10 cellular contexts compared by ENCODE assay signal in the genomic region with DNA sequence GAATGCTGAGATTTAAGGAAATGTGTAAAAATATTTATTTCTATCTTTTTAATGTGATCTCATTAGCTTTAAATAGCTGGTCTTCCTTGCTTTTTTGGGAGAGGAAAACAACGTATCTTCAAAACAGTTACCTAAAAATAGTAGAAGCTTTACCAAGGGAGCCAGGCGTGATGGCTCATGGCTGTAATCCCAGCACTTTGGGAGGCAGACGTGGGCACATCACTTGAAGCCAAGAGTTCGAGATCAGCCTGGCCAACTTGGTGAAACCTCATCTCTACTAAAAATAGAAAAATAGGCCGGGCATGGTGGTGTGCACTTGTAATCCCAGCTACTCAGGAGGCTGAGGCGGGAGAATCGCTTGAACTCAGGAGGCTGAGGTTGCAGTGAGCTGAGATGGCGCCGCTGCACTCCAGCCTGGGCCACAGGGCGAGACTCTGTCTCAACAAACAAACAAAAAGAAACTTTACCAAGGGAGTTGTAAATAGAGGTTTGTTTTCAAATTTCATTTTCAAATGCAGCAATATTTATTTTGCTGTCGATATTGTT. TPM values are rescaled to one million over a fixed set of nuclear protein-coding genes. Genes with fewer than 3 reads are reported as not detected.
DNase-seq lines count a peak whose midpoint lies in the region; ATAC-seq and TF ChIP-seq lines count a peak whose summit lies in the region.
"Had no signal": no experiment of that assay in that cellular context is flagged by ENCODE, and none has a peak within 500 bp of the region (broad histone marks: within the 10 kb centered on the region; RNA-seq: fewer than 3 reads in every experiment).

No MANE protein-coding gene starts in this region.

- no peak for TF ChIP-seq POLR2A in IMR-90 (IDR thresholded peaks at IDR 0.05; ENCODE audit: low read depth, low read length)

- H3K27me3 Mint-ChIP-seq in osteocyte (ENCODE audit: unreplicated experiment): no peaks in the 10 kb centered on the region
- peaks cover 11% of the 10 kb centered on the region for H3K27me3 Mint-ChIP-seq in activated CD4-positive, alpha-beta T cell treated with anti-CD3 and anti-CD28 coated beads, Interleukin-2, amount 10 ng/mL, durations not matched to agents 24 days and 14 days

- H2AK9ac ChIP-seq in IMR-90 (replicated peaks; ENCODE audit: low read depth, low read length, poor library complexity): no peak overlapping the region

- peaks cover 19 to 28% of the 10 kb centered on the region in 2 experiments for H3K79me1 ChIP-seq in IMR-90 (ENCODE audit: low read depth in 1 of 2, low read length in 2 of 2)

- H3K4me2 ChIP-seq in IMR-90 (ENCODE audit: low read depth, low read length): peak overlapping the region; percentile 92; the same call in 1 of the 2 replicates

- H3K56ac ChIP-seq in IMR-90 (ENCODE audit: extremely low read depth, insufficient read depth, low read length): peak overlapping the region; percentile 99

- H3K9ac ChIP-seq in IMR-90 (ENCODE audit: low read depth, low read length) (peak overlapping the region; percentile 93; the same call in 1 of the 2 replicates), endocrine pancreas (ENCODE audit: control insufficient read depth, insufficient read depth, low read length) (no peak overlapping the region)

- in situ Hi-C loops in IMR-90 (cut with MboI; ENCODE audit: low sequenced_read_pairs): loop anchor here (5.0 kb wide), 2 partner anchors 54 to 209 kb away; no protein-coding TSS in a partner anchor

- peaks cover 33% of the 10 kb centered on the region for H3K4me1 Mint-ChIP-seq in osteocyte (ENCODE audit: unreplicated experiment)
- H3K4me1 Mint-ChIP-seq in activated CD4-positive, alpha-beta T cell treated with anti-CD3 and anti-CD28 coated beads, Interleukin-2, amount 10 ng/mL, durations not matched to agents 24 days and 14 days: peaks cover 19% of the 10 kb centered on the region

- peak overlapping the region; percentile 98 for H2BK120ac ChIP-seq in IMR-90 (ENCODE audit: low read depth, low read length)

- H3K18ac ChIP-seq in IMR-90 (ENCODE audit: low read depth, low read length): peak overlapping the region; percentile 97

- H3K14ac ChIP-seq in IMR-90 (replicated peaks; ENCODE audit: low read depth, low read length): peak overlapping the region; percentile 81

- H3K9me3 Mint-ChIP-seq in osteocyte (ENCODE audit: unreplicated experiment): no peaks in the 10 kb centered on the region
- no peaks in the 10 kb centered on the region for H3K9me3 Mint-ChIP-seq in activated CD4-positive, alpha-beta T cell treated with anti-CD3 and anti-CD28 coated beads, Interleukin-2, amount 10 ng/mL, durations not matched to agents 24 days and 14 days
- H3K9me3 Mint-ChIP-seq: activated T-helper 1 cell treated with anti-CD3 and anti-CD28 coated beads, Interleukin-12 subunit alpha, Interleukin-12 subunit beta, Interleukin-2, Interleukin-4 antibody, amounts not matched to agents 30 ng/mL and 10 ng/mL and 1 ng/mL, durations not matched to agents 14 hours and 24 hours and 36 hours had no signal

- DNase-seq in A673 (ENCODE audit: low spot score): no peak
- no peak for DNase-seq in IMR-90
- no peak for DNase-seq in osteocyte (ENCODE audit: extremely low spot score, unreplicated experiment)
- DNase-seq in NCI-H1930 (lab: John Stamatoyannopoulos, UW): no peak
- no peak for DNase-seq in SHP77 treated with DMSO at 0.1 percent for 48 hours (lab: John Stamatoyannopoulos, UW)
- DNase-seq in activated CD4-positive, alpha-beta T cell treated with anti-CD3 and anti-CD28 coated beads, Interleukin-2, amount 10 ng/mL, durations not matched to agents 24 days and 14 days: no peak

- TF ChIP-seq CTCF in A673 (conservative IDR thresholded peaks at IDR 0.05; ENCODE audit: low read depth, low read length) (no peak), IMR-90 (conservative IDR thresholded peaks at IDR 0.05; ENCODE audit: low read depth, low read length) (no peak), osteocyte (IDR thresholded peaks at IDR 0.05) (no peak)

- intact Hi-C loops in A673 (cut with micrococcal nuclease; ENCODE audit: unreplicated experiment) (loop anchor here (5.0 to 10.0 kb wide), 2 partner anchors 559 to 632 kb away; a partner anchor contains a TSS), IMR-90 (cut with micrococcal nuclease) (loop anchor here (5.0 to 10.0 kb wide), 3 partner anchors 109 to 814 kb away; a partner anchor contains a TSS)
- intact Hi-C loops in activated CD4-positive, alpha-beta T cell treated with anti-CD3 and anti-CD28 coated beads, Interleukin-2, amount 10 ng/mL, durations not matched to agents 24 days and 14 days (cut with micrococcal nuclease): loop anchor here (5.0 kb wide), 2 partner anchors 126 to 559 kb away; a partner anchor contains a TSS

- peak overlapping the region; percentile 95 for H3K27ac Mint-ChIP-seq in osteocyte (ENCODE audit: unreplicated experiment)
- no peak overlapping the region for H3K27ac Mint-ChIP-seq in activated CD4-positive, alpha-beta T cell treated with anti-CD3 and anti-CD28 coated beads, Interleukin-2, amount 10 ng/mL, durations not matched to agents 24 days and 14 days
- H3K27ac Mint-ChIP-seq: activated T-helper 1 cell treated with anti-CD3 and anti-CD28 coated beads, Interleukin-12 subunit alpha, Interleukin-12 subunit beta, Interleukin-2, Interleukin-4 antibody, amounts not matched to agents 30 ng/mL and 10 ng/mL and 1 ng/mL, durations not matched to agents 14 hours and 24 hours and 36 hours had no signal

- dilution Hi-C loops in IMR-90 (cut with HindIII; ENCODE audit: low sequenced_read_pairs, unreplicated experiment): no loop called here

- H3K4me3 Mint-ChIP-seq in osteocyte (ENCODE audit: unreplicated experiment): peak overlapping the region; percentile 20
- no peak overlapping the region for H3K4me3 Mint-ChIP-seq in activated CD4-positive, alpha-beta T cell treated with anti-CD3 and anti-CD28 coated beads, Interleukin-2, amount 10 ng/mL, durations not matched to agents 24 days and 14 days

- peak overlapping the region; percentile 99 for H2BK20ac ChIP-seq in IMR-90 (ENCODE audit: low read depth, low read length)

- ATAC-seq in IMR-90 (ENCODE audit: low read depth) (no peak), HG02870 (IDR thresholded peaks at IDR 0.05; ENCODE audit: unreplicated experiment) (no peak)

- peak overlapping the region; percentile 99; the same call in 1 of the 2 replicates for H3K23ac ChIP-seq in IMR-90 (ENCODE audit: low read depth, low read length)

- peak overlapping the region; percentile 90 for H2AK5ac ChIP-seq in IMR-90 (ENCODE audit: low read depth, low read length)

- TF ChIP-seq RAD21 in IMR-90 (IDR thresholded peaks at IDR 0.05; ENCODE audit: low read length): no peak

- H3K9me3 ChIP-seq in A673 (ENCODE audit: low read depth, low read length, poor library complexity, severe bottlenecking) (no peaks in the 10 kb centered on the region), IMR-90 (ENCODE audit: control insufficient read depth, insufficient read depth, low read length) (no peaks in the 10 kb centered on the region), endocrine pancreas (ENCODE audit: control insufficient read depth, low read length) (no peaks in the 10 kb centered on the region)
- H3K9me3 ChIP-seq: BE2C had no signal

- CTCF ChIA-PET in A673 (lab: Charles Lee): no interaction called here
- CTCF ChIA-PET in IMR-90 (lab: Yijun Ruan, JAX): interaction anchor here (0.5 kb wide), 1 partner anchor 141 kb away, joined by 3 read pairs; no protein-coding TSS in a partner anchor

- peak overlapping the region; percentile 99; the same call in 2 of the 3 replicates for H2BK15ac ChIP-seq in IMR-90 (ENCODE audit: low read depth, low read length)

- H3K4ac ChIP-seq in IMR-90 (ENCODE audit: low read depth, low read length): peak overlapping the region; percentile 99

- H4K5ac ChIP-seq in IMR-90 (ENCODE audit: low read depth, low read length): peak overlapping the region; percentile 38; the same call in 1 of the 2 replicates

- POLR2A ChIA-PET in A673 (lab: Charles Lee; ENCODE audit: low non-redundant PET): no interaction called here
- POLR2A ChIA-PET in IMR-90 (lab: Charles Lee; ENCODE audit: unreplicated experiment): no interaction called here

- no peaks in the 10 kb centered on the region for H3K36me3 ChIP-seq in A673 (ENCODE audit: insufficient read depth, low read length, poor library complexity, severe bottlenecking)
- no peaks in the 10 kb centered on the region for H3K36me3 ChIP-seq in IMR-90 (ENCODE audit: control insufficient read depth, insufficient read depth, low read length)
- no peaks in the 10 kb centered on the region for H3K36me3 ChIP-seq in endocrine pancreas (ENCODE audit: control insufficient read depth, insufficient read depth, low read length)
- H3K36me3 ChIP-seq: BE2C had no signal

- H4K91ac ChIP-seq in IMR-90 (ENCODE audit: insufficient read depth, low read depth, low read length): peak overlapping the region; percentile 98

- H3K27ac ChIP-seq in A673 (ENCODE audit: low read depth, low read length, poor library complexity, severe bottlenecking) (peak overlapping the region; percentile 72), IMR-90 (ENCODE audit: insufficient read depth, low read length) (peak overlapping the region; percentile 99)

- H4K8ac ChIP-seq in IMR-90 (ENCODE audit: low read depth in 2 of 2, low read length in 2 of 2): peak overlapping the region; percentile 95 to 100

- H3K9me1 ChIP-seq in IMR-90 (ENCODE audit: insufficient read depth, low read length): peaks cover 13% of the 10 kb centered on the region

- no CpG with 5 or more reads among the region's 11 CpGs for WGBS in IMR-90 (ENCODE audit: extremely low coverage in 2 of 2, insufficient read length in 1 of 2), 2 experiments

- H3K4me3 ChIP-seq in A673 (ENCODE audit: low read depth, low read length, poor library complexity, severe bottlenecking): no peak overlapping the region
- H3K4me3 ChIP-seq in IMR-90 (ENCODE audit: insufficient read depth, low read depth, low read length): no peak overlapping the region
- peak overlapping the region; percentile 49 for H3K4me3 ChIP-seq in endocrine pancreas (ENCODE audit: control insufficient read depth, insufficient read depth, low read length)

- no peak overlapping the region for H2AFZ ChIP-seq in IMR-90 (replicated peaks; ENCODE audit: low read length, poor library complexity)

- BruUV-seq in A673 (replicated peaks; lab: Mats Ljungman, UMichigan) (no TSS peak), IMR-90 (replicated peaks; lab: Mats Ljungman, UMichigan) (no TSS peak)

- H3K27me3 ChIP-seq in A673 (replicated peaks; ENCODE audit: insufficient read depth, low read depth, low read length, poor library complexity): no peaks in the 10 kb centered on the region
- H3K27me3 ChIP-seq in IMR-90 (ENCODE audit: control insufficient read depth, insufficient read depth, low read length): no peaks in the 10 kb centered on the region
- no peaks in the 10 kb centered on the region for H3K27me3 ChIP-seq in endocrine pancreas (ENCODE audit: control insufficient read depth, insufficient read depth, low read length)
- H3K27me3 ChIP-seq: BE2C had no signal

- peaks cover 8% of the 10 kb centered on the region for H3K4me1 ChIP-seq in A673 (ENCODE audit: insufficient read depth, low read length, poor library complexity, severe bottlenecking)
- peaks cover 11% of the 10 kb centered on the region for H3K4me1 ChIP-seq in IMR-90 (ENCODE audit: control insufficient read depth, insufficient read depth, low read length)
- H3K4me1 ChIP-seq in endocrine pancreas (ENCODE audit: control insufficient read depth, insufficient read depth, low read length): peaks cover 5% of the 10 kb centered on the region
- H3K4me1 ChIP-seq: BE2C had no signal

- H4K20me1 ChIP-seq in IMR-90 (ENCODE audit: insufficient read depth, low read length): no peaks in the 10 kb centered on the region

- no peaks in the 10 kb centered on the region for H3K36me3 Mint-ChIP-seq in osteocyte (ENCODE audit: unreplicated experiment)
- H3K36me3 Mint-ChIP-seq in activated CD4-positive, alpha-beta T cell treated with anti-CD3 and anti-CD28 coated beads, Interleukin-2, amount 10 ng/mL, durations not matched to agents 24 days and 14 days (ENCODE audit: low read depth): no peaks in the 10 kb centered on the region

- peak overlapping the region; percentile 98 for H2BK5ac ChIP-seq in IMR-90 (ENCODE audit: low read depth, low read length, poor library complexity, severe bottlenecking)

RNA-seq across cellular contexts. Expression of a gene that starts 48.4 kb away (rescaled TPM):
- 276 and 282 TPM in 2 replicates for total RNA-seq in A673 (2021)
- total RNA-seq in IMR-90 (2012; rRNA removed): 1,331 and 2,388 TPM in 2 replicates
- polyA plus RNA-seq in IMR-90 (2012; rRNA removed): 1,631 and 2,066 TPM in 2 replicates
- polyA plus RNA-seq in IMR-90 (2012; cell fraction: cytosol; rRNA removed): 248 and 281 TPM in 2 replicates
- 53.9 and 506 TPM in 2 replicates for polyA plus RNA-seq in IMR-90 (2012; cell fraction: nucleus; rRNA removed; ENCODE audit: low replicate concordance)
- total RNA-seq in osteocyte: 943 and 946 TPM in 2 replicates
- 50.5 and 57.5 TPM in 2 replicates for total RNA-seq in activated CD4-positive, alpha-beta T cell treated with anti-CD3 and anti-CD28 coated beads, Interleukin-2, amount 10 ng/mL, durations not matched to agents 24 days and 14 days
